Comparison of ENCODE assay signal across 19 cellular contexts in the genomic region with DNA sequence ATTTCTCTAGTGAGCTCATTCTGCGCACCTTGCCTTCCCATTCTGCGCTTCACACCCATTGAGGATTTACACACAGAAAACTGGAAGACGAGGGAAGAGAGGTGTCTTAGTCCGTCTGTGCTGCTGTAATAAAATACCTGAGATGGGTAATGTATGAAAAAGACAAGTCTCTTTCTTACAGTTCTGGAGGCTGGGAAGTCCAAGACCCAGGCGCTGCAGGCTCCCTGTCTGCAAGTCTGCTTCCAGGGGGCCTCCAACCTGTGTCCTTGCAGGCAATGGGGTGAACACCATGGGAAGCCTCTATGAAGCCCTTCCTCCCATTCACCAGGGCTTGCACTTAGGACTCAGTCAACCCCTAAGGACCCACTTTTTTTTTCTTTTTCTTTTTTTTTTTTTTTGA.
"Had no signal": no experiment of that assay in that cellular context is flagged by ENCODE, and none has a peak within 500 bp of the region (broad histone marks: within the 10 kb centered on the region; RNA-seq: fewer than 3 reads in every experiment).

No MANE protein-coding gene starts in this region.

- H3K27ac Mint-ChIP-seq: memory B cell; mesothelial cell of epicardium; natural killer cell; stimulated activated naive CD8-positive, alpha-beta T cell treated with anti-CD3 and anti-CD28 coated beads, Interleukin-15, Interleukin-2, amounts not matched to agents 100 ng/mL and 50 ng/mL, for 24 hours had no signal

- H3K4me3 ChIP-seq: esophagus squamous epithelium had no signal

- H3K36me3 ChIP-seq: esophagus squamous epithelium, left ventricle myocardium inferior, lower lobe of right lung, upper lobe of left lung, vagina had no signal

- H3K9me3 ChIP-seq: esophagus squamous epithelium, lower lobe of right lung, testis, upper lobe of left lung, vagina had no signal

- H3K27me3 ChIP-seq: esophagus squamous epithelium, testis, upper lobe of left lung, vagina had no signal

- DNase-seq: dermis blood vessel endothelial cell; esophagus squamous epithelium; immature natural killer cell; kidney; left cardiac atrium; left ventricle myocardium inferior; natural killer cell; stimulated activated CD4-positive, alpha-beta T cell treated with anti-CD3 and anti-CD28 coated beads, Interleukin-4, amount 100 ng/mL, for 1 hour; stimulated activated CD8-positive, alpha-beta memory T cell treated with anti-CD3 and anti-CD28 coated beads, Interleukin-4, amount 100 ng/mL, for 48 hours; testis had no signal

- H3K4me3 Mint-ChIP-seq: memory B cell; mesothelial cell of epicardium; natural killer cell; neural crest cell; stimulated activated effector memory CD8-positive, alpha-beta T cell treated with anti-CD3 and anti-CD28 coated beads, Interleukin-12 subunit alpha, Interleukin-12 subunit beta, amount 100 ng/mL, for 72 hours; stimulated activated naive CD8-positive, alpha-beta T cell treated with anti-CD3 and anti-CD28 coated beads, Interleukin-15, Interleukin-2, amounts not matched to agents 100 ng/mL and 50 ng/mL, for 24 hours had no signal

- H3K36me3 Mint-ChIP-seq: memory B cell, natural killer cell had no signal

- ATAC-seq: natural killer cell; stimulated activated effector memory CD8-positive, alpha-beta T cell treated with anti-CD3 and anti-CD28 coated beads, Interleukin-12 subunit alpha, Interleukin-12 subunit beta, amount 100 ng/mL, for 72 hours had no signal

- FAIRE-seq: colon, kidney had no signal

- H3K9me3 Mint-ChIP-seq: memory B cell; natural killer cell; stimulated activated effector memory CD8-positive, alpha-beta T cell treated with anti-CD3 and anti-CD28 coated beads, Interleukin-12 subunit alpha, Interleukin-12 subunit beta, amount 100 ng/mL, for 72 hours; stimulated activated naive CD8-positive, alpha-beta T cell treated with anti-CD3 and anti-CD28 coated beads, Interleukin-15, Interleukin-2, amounts not matched to agents 100 ng/mL and 50 ng/mL, for 24 hours had no signal
